10 cellular contexts compared by ENCODE assay signal in the genomic region with DNA sequence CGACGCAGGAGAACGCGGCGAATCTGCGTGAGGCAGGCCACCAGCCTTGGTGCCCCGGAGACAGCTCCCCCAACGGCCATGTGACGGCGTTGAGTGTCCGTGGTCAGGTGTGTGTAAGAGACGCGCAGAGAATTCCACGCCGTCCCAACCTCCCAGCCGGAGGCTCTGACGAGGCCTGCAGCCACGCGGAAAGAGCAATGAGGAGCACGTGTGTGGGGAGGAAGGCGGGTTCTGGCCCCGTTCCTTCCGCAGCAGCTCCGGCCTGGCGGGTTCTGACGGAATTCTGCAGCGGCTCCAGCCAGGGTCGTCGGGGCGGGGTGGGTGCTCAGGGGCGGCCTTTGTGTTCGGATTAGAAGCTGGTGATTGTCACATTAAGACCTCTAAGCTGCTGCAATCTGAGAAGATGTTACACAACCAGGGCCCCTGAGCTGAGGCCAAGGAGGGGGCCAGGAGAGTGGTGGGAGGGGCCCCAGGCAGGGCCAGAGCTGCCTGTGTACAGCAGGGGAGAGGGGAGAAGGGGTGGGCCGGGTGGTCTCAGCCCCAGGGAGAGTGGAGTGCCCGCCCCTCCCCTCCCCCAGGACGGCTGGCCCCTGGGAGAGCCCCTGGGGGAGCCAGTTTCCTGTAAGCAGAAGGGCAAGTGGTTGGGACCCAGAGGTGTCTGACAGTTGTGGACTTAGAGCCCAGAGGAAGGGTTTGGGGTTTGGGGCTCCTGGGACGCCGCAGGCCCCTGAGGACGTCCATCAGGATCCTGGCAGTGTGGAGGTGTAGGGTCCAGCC. TPM values are rescaled to one million over a fixed set of nuclear protein-coding genes. Genes with fewer than 3 reads are reported as not detected.
A peak's percentile ranks its signal among the peaks of the same experiment; 100 is the strongest.
DNase-seq lines count a peak whose midpoint lies in the region; ATAC-seq and TF ChIP-seq lines count a peak whose summit lies in the region.
"Had no signal": no experiment of that assay in that cellular context is flagged by ENCODE, and none has a peak within 500 bp of the region (broad histone marks: within the 10 kb centered on the region; RNA-seq: fewer than 3 reads in every experiment).

No MANE protein-coding gene starts in this region.

- H3K36me3 Mint-ChIP-seq in osteocyte (ENCODE audit: unreplicated experiment) (no peaks in the 10 kb centered on the region), CD14-positive monocyte (no peaks in the 10 kb centered on the region)

- ATAC-seq in GM21619 (IDR thresholded peaks at IDR 0.05; ENCODE audit: unreplicated experiment), result no peak

- DNase-seq in ELF-1 (ENCODE audit: low read depth, low spot score) (peak; percentile 68), NOMO-1 treated with DMSO at 0.1 percent for 48 hours (lab: John Stamatoyannopoulos, UW; ENCODE audit: unreplicated experiment) (peak; percentile 67), fibroblast of gingiva (ENCODE audit: low read depth) (peak; percentile 40), osteocyte (ENCODE audit: extremely low spot score, unreplicated experiment) (peak; percentile 80), NCI-H1417 treated with DMSO at 0.1 percent for 48 hours (lab: John Stamatoyannopoulos, UW) (no peak), putamen (ENCODE audit: low spot score) (no peak), CD14-positive monocyte (ENCODE audit: low spot score) (no peak)
- DNase-seq: effector CD8-positive, alpha-beta T cell; stimulated activated CD4-positive, alpha-beta T cell treated with anti-CD3 and anti-CD28 coated beads, Interleukin-12 subunit alpha, Interleukin-12 subunit beta, amount 100 ng/mL, for 4 hours had no signal

- intact Hi-C loops in CD14-positive monocyte (cut with micrococcal nuclease), result no loop called here

- TF ChIP-seq CTCF in osteocyte (IDR thresholded peaks at IDR 0.05) (no peak), CD14-positive monocyte (IDR thresholded peaks at IDR 0.05) (no peak)

- H3K4me3 Mint-ChIP-seq in osteocyte (ENCODE audit: unreplicated experiment), result no peak overlapping the region
- no peak overlapping the region for H3K4me3 Mint-ChIP-seq in CD14-positive monocyte

- no peaks in the 10 kb centered on the region for H3K9me3 Mint-ChIP-seq in osteocyte (ENCODE audit: unreplicated experiment)
- H3K9me3 Mint-ChIP-seq in CD14-positive monocyte, result no peaks in the 10 kb centered on the region

- H3K27me3 Mint-ChIP-seq in osteocyte (ENCODE audit: unreplicated experiment) (no peaks in the 10 kb centered on the region), CD14-positive monocyte (ENCODE audit: low read depth in 3 of 3) (peaks cover 6 to 21% (median 7%) of the 10 kb centered on the region in 3 donors)

- H3K4me1 Mint-ChIP-seq in osteocyte (ENCODE audit: unreplicated experiment) (peaks cover 7% of the 10 kb centered on the region), CD14-positive monocyte (peaks cover 5% of the 10 kb centered on the region)

- no peak overlapping the region for H3K27ac Mint-ChIP-seq in osteocyte (ENCODE audit: unreplicated experiment)
- H3K27ac Mint-ChIP-seq in CD14-positive monocyte, result peak overlapping the region in 2 of 7 donors; percentile 19 to 59

RNA-seq across cellular contexts. Expression of a gene that starts 5.1 kb away (rescaled TPM):
- total RNA-seq in osteocyte, result 0.48 TPM in 1 of 2 replicates, not detected in the other
- not detected for polyA plus RNA-seq in CD14-positive monocyte

RNA-seq across cellular contexts. Expression of a gene that starts 37.0 kb away (rescaled TPM):
- 32.5 and 36.8 TPM in 2 replicates for total RNA-seq in osteocyte
- polyA plus RNA-seq in CD14-positive monocyte, result 1 to 10 TPM; 1.0 to 1.1 TPM

RNA-seq across cellular contexts. Expression of a gene that starts 37.5 kb away (rescaled TPM):
- total RNA-seq in osteocyte, result not detected in 2 replicates
- polyA plus RNA-seq in CD14-positive monocyte, result under 1 TPM; 0.26 to 0.99 TPM

Comparison
In these comparisons a context has a peak if more than half of its experiments do, and no peak if none do; other contexts are left out.
1. DNase-seq: peak in ELF-1 (single experiment), NOMO-1 treated with DMSO at 0.1 percent for 48 hours (single experiment), fibroblast of gingiva (single experiment) and osteocyte (single experiment); none in NCI-H1417 treated with DMSO at 0.1 percent for 48 hours (single experiment), putamen (single experiment) and CD14-positive monocyte (single experiment).